14 cellular contexts compared by ENCODE assay signal in the genomic region with DNA sequence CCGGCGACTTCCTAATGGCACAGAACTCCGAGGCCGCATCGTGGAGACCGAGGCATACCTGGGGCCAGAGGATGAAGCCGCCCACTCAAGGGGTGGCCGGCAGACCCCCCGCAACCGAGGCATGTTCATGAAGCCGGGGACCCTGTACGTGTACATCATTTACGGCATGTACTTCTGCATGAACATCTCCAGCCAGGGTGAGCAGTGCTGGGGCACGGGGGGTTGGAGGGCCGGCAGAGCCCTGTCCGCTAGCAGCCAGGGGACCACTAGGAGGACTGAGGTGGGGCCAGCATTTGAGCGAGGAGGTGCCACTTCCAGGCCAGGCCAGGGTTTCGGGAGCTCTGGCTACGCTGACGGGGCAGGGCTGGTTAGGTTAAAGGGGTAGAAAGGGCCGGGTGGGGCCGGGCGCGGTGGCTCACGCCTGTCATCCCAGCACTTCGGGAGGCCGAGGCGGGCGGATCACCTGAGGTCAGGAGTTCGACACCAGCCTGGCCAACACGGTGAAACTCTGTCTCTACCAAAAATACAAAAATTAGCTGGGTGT. TPM values are rescaled to one million over a fixed set of nuclear protein-coding genes. Genes with fewer than 3 reads are reported as not detected.
DNase-seq lines count a peak whose midpoint lies in the region; ATAC-seq and TF ChIP-seq lines count a peak whose summit lies in the region.
"Had no signal": no experiment of that assay in that cellular context is flagged by ENCODE, and none has a peak within 500 bp of the region (broad histone marks: within the 10 kb centered on the region; RNA-seq: fewer than 3 reads in every experiment).

No MANE protein-coding gene starts in this region.

- no peak overlapping the region for H3K4me3 ChIP-seq in CD8-positive, alpha-beta T cell (ENCODE audit: low read depth, low read length)
- no peak overlapping the region for H3K4me3 ChIP-seq in adrenal gland
- H3K4me3 ChIP-seq in WERI-Rb-1 (ENCODE audit: low read depth, low read length) = no peak overlapping the region
- H3K4me3 ChIP-seq: esophagus squamous epithelium, GM23248 had no signal

- H3K4me3 Mint-ChIP-seq in CD8-positive, alpha-beta T cell = no peak overlapping the region
- H3K4me3 Mint-ChIP-seq in HFFc6 (no peak overlapping the region), chondrocyte (ENCODE audit: unreplicated experiment) (no peak overlapping the region)
- H3K4me3 Mint-ChIP-seq in stimulated activated effector memory CD8-positive, alpha-beta T cell treated with anti-CD3 and anti-CD28 coated beads, Interleukin-12 subunit alpha, Interleukin-12 subunit beta, amount 100 ng/mL, for 72 hours = peak overlapping the region; percentile 48

- H3K36me3 Mint-ChIP-seq in CD8-positive, alpha-beta T cell = peaks cover 26% of the 10 kb centered on the region
- H3K36me3 Mint-ChIP-seq in HFFc6 (ENCODE audit: low read depth) = peaks cover 7% of the 10 kb centered on the region
- H3K36me3 Mint-ChIP-seq in chondrocyte (ENCODE audit: low read depth) = peaks cover 10% of the 10 kb centered on the region
- peaks cover 74% of the 10 kb centered on the region for H3K36me3 Mint-ChIP-seq in stimulated activated effector memory CD8-positive, alpha-beta T cell treated with anti-CD3 and anti-CD28 coated beads, Interleukin-12 subunit alpha, Interleukin-12 subunit beta, amount 100 ng/mL, for 72 hours

- intact Hi-C loops in CD8-positive, alpha-beta T cell (cut with DNase I, micrococcal nuclease) = no loop called here
- intact Hi-C loops in adrenal gland (cut with DNase I) = no loop called here

- H3K27ac ChIP-seq in CD8-positive, alpha-beta T cell (ENCODE audit: low read depth, low read length) = no peak overlapping the region
- H3K27ac ChIP-seq in adrenal gland (peak overlapping the region in 1 of 5 donors; percentile 8), WERI-Rb-1 (no peak overlapping the region)

- peaks cover 36% of the 10 kb centered on the region for H3K4me1 Mint-ChIP-seq in CD8-positive, alpha-beta T cell (ENCODE audit: low read depth)
- H3K4me1 Mint-ChIP-seq in HFFc6 (ENCODE audit: low read depth) (peaks cover 39% of the 10 kb centered on the region), chondrocyte (ENCODE audit: low read depth) (peaks cover 48% of the 10 kb centered on the region)
- H3K4me1 Mint-ChIP-seq in stimulated activated effector memory CD8-positive, alpha-beta T cell treated with anti-CD3 and anti-CD28 coated beads, Interleukin-12 subunit alpha, Interleukin-12 subunit beta, amount 100 ng/mL, for 72 hours = peaks cover 51% of the 10 kb centered on the region

- no peaks in the 10 kb centered on the region for H3K9me3 ChIP-seq in CD8-positive, alpha-beta T cell (ENCODE audit: low read length)
- H3K9me3 ChIP-seq in adrenal gland (replicated peaks in 1 of 3) = no peaks in the 10 kb centered on the region
- no peaks in the 10 kb centered on the region for H3K9me3 ChIP-seq in WERI-Rb-1 (ENCODE audit: severe bottlenecking)
- H3K9me3 ChIP-seq: esophagus squamous epithelium had no signal

- peaks cover 9% of the 10 kb centered on the region for H3K36me3 ChIP-seq in CD8-positive, alpha-beta T cell (ENCODE audit: insufficient read depth, low read length)
- peaks cover 0 to 45% of the 10 kb centered on the region in 2 donors for H3K36me3 ChIP-seq in adrenal gland (replicated peaks in 1 of 2)
- peaks cover 34% of the 10 kb centered on the region for H3K36me3 ChIP-seq in WERI-Rb-1

- H3K27me3 ChIP-seq in CD8-positive, alpha-beta T cell (ENCODE audit: insufficient read depth, low read length) = no peaks in the 10 kb centered on the region
- no peaks in the 10 kb centered on the region for H3K27me3 ChIP-seq in adrenal gland
- H3K27me3 ChIP-seq in WERI-Rb-1 (ENCODE audit: insufficient read depth, low read depth, severe bottlenecking) = no peaks in the 10 kb centered on the region
- H3K27me3 ChIP-seq: esophagus squamous epithelium had no signal

- POLR2A ChIA-PET in CD8-positive, alpha-beta T cell (lab: Charles Lee) = no interaction called here

- no peak for TF ChIP-seq CTCF in CD8-positive, alpha-beta T cell (IDR thresholded peaks at IDR 0.05)
- TF ChIP-seq CTCF in HFFc6 (IDR thresholded peaks at IDR 0.05) = no peak
- no peak for TF ChIP-seq CTCF in chondrocyte (IDR thresholded peaks at IDR 0.05)
- TF ChIP-seq CTCF in adrenal gland (IDR thresholded peaks at IDR 0.05) = no peak
- TF ChIP-seq CTCF in WERI-Rb-1 (IDR thresholded peaks at IDR 0.05; ENCODE audit: low read depth, low read length) = no peak

- WGBS in adrenal gland, 4 donors = 94 to 95% (median 95%) methylated on average over 23 to 31 of the region's 31 CpGs

- H3K27me3 Mint-ChIP-seq in CD8-positive, alpha-beta T cell (ENCODE audit: low read depth) = no peaks in the 10 kb centered on the region
- H3K27me3 Mint-ChIP-seq in HFFc6 (ENCODE audit: insufficient read depth) = peaks cover 9% of the 10 kb centered on the region
- no peaks in the 10 kb centered on the region for H3K27me3 Mint-ChIP-seq in chondrocyte (ENCODE audit: low read depth)
- H3K27me3 Mint-ChIP-seq: T-cell had no signal

- ATAC-seq in CD8-positive, alpha-beta T cell = no peak
- no peak for ATAC-seq in stimulated activated effector memory CD8-positive, alpha-beta T cell treated with anti-CD3 and anti-CD28 coated beads, Interleukin-12 subunit alpha, Interleukin-12 subunit beta, amount 100 ng/mL, for 72 hours

- peak overlapping the region; percentile 82 for H3K27ac Mint-ChIP-seq in CD8-positive, alpha-beta T cell
- H3K27ac Mint-ChIP-seq in HFFc6 (peak overlapping the region; percentile 48; the same call in 1 of the 2 replicates), chondrocyte (ENCODE audit: unreplicated experiment) (peak overlapping the region; percentile 98)
- H3K27ac Mint-ChIP-seq in stimulated activated effector memory CD8-positive, alpha-beta T cell treated with anti-CD3 and anti-CD28 coated beads, Interleukin-12 subunit alpha, Interleukin-12 subunit beta, amount 100 ng/mL, for 72 hours = peak overlapping the region; percentile 88

- H3K4me1 ChIP-seq in CD8-positive, alpha-beta T cell (ENCODE audit: insufficient read depth, low read length) = peaks cover 31% of the 10 kb centered on the region
- H3K4me1 ChIP-seq in adrenal gland (replicated peaks in 1 of 2) = peaks cover 22 to 36% of the 10 kb centered on the region in 2 donors

- H3K9me3 Mint-ChIP-seq in CD8-positive, alpha-beta T cell = no peaks in the 10 kb centered on the region
- H3K9me3 Mint-ChIP-seq in HFFc6 = no peaks in the 10 kb centered on the region
- no peaks in the 10 kb centered on the region for H3K9me3 Mint-ChIP-seq in chondrocyte (ENCODE audit: low read depth)
- H3K9me3 Mint-ChIP-seq in stimulated activated effector memory CD8-positive, alpha-beta T cell treated with anti-CD3 and anti-CD28 coated beads, Interleukin-12 subunit alpha, Interleukin-12 subunit beta, amount 100 ng/mL, for 72 hours = no peaks in the 10 kb centered on the region
- H3K9me3 Mint-ChIP-seq: T-cell had no signal

- TF ChIP-seq POLR2A in adrenal gland (IDR thresholded peaks at IDR 0.05) = no peak

- CTCF ChIA-PET in CD8-positive, alpha-beta T cell (lab: Charles Lee) = interaction anchor here (1.3 to 4.8 kb wide), 3 partner anchors 14 to 18 kb away, joined by 5 to 30 read pairs (median 22); no protein-coding TSS in a partner anchor

- DNase-seq in CD8-positive, alpha-beta T cell = no peak
- DNase-seq in HFFc6 (no peak), chondrocyte (ENCODE audit: low spot score) (no peak), adrenal gland (no peak), WERI-Rb-1 (no peak), NCI-H2107 treated with DMSO at 0.1 percent for 48 hours (lab: John Stamatoyannopoulos, UW; ENCODE audit: unreplicated experiment) (no peak)
- DNase-seq in stimulated activated effector memory CD8-positive, alpha-beta T cell treated with anti-CD3 and anti-CD28 coated beads, Interleukin-12 subunit alpha, Interleukin-12 subunit beta, amount 100 ng/mL, for 72 hours (ENCODE audit: low spot score in 2 of 2) = no peak
- DNase-seq: amygdala; effector memory CD4-positive, alpha-beta T cell; esophagus squamous epithelium; NCI-H2171 treated with DMSO at 0.1 percent for 48 hours; SHP77 treated with DMSO at 0.1 percent for 48 hours; T-cell had no signal

RNA-seq across cellular contexts. Expression of a gene that starts 5.1 kb away (rescaled TPM):
- 10 to 100 TPM; 12.3 to 13.0 TPM for total RNA-seq in CD8-positive, alpha-beta T cell
- total RNA-seq in HFFc6 (2021; fragmentation: NEBNext Ultra II Directional; extraction: Animal tissue kit (Norgen Biotek cat#: 25700)) = 100 to 1,000 TPM in 2 of 6 experiments, 10 to 100 TPM in 4; 92.3 to 104 (median 96.9) TPM
- total RNA-seq in chondrocyte (52.6 to 65.4 TPM (median 61.1 TPM) in 3 replicates), adrenal gland (100 to 1,000 TPM in 4 of 8 donors, 10 to 100 TPM in 4; 60.9 to 207 (median 91.3) TPM)
- polyA plus RNA-seq in adrenal gland = 100 to 1,000 TPM in 2 of 3 donors, 1 to 10 TPM in 1; 5.0 to 148 (median 129) TPM

RNA-seq across cellular contexts. Expression of a gene that starts 10.7 kb away (rescaled TPM):
- under 1 TPM; 0.22 to 0.92 TPM for total RNA-seq in CD8-positive, alpha-beta T cell
- 10 to 100 TPM; 54.9 to 65.8 (median 60.0) TPM for total RNA-seq in HFFc6 (2021; fragmentation: NEBNext Ultra II Directional; extraction: Animal tissue kit (Norgen Biotek cat#: 25700))
- total RNA-seq in chondrocyte (52.4 to 55.5 TPM (median 52.7 TPM) in 3 replicates), adrenal gland (10 to 100 TPM in 1 of 8 donors, 1 to 10 TPM in 7; 3.7 to 10.2 (median 7.6) TPM)
- 10 to 100 TPM in 2 of 3 donors, 1 to 10 TPM in 1; 2.3 to 55.7 (median 47.1) TPM for polyA plus RNA-seq in adrenal gland

RNA-seq across cellular contexts. Expression of a gene that starts 29.5 kb away (rescaled TPM):
- 1 to 10 TPM; 4.9 to 5.4 TPM for total RNA-seq in CD8-positive, alpha-beta T cell
- total RNA-seq in HFFc6 (2021; fragmentation: NEBNext Ultra II Directional; extraction: Animal tissue kit (Norgen Biotek cat#: 25700)) = 10 to 100 TPM; 40.3 to 53.1 (median 44.0) TPM
- total RNA-seq in chondrocyte (27.7 to 40.5 TPM (median 28.0 TPM) in 3 replicates), adrenal gland (10 to 100 TPM; 22.6 to 35.5 (median 27.9) TPM)
- polyA plus RNA-seq in adrenal gland = 10 to 100 TPM; 35.3 to 51.1 (median 40.2) TPM

RNA-seq across cellular contexts. Expression of a gene that starts 29.7 kb away (rescaled TPM):
- total RNA-seq in CD8-positive, alpha-beta T cell = 1 to 10 TPM; 4.6 to 5.5 TPM
- total RNA-seq in HFFc6 (2021; fragmentation: NEBNext Ultra II Directional; extraction: Animal tissue kit (Norgen Biotek cat#: 25700)) = 10 to 100 TPM; 18.9 to 24.7 (median 19.8) TPM
- 7.3 to 11.3 TPM (median 7.5 TPM) in 3 replicates for total RNA-seq in chondrocyte
- 10 to 100 TPM in 4 of 8 donors, 1 to 10 TPM in 4; 3.6 to 21.4 (median 9.0) TPM for total RNA-seq in adrenal gland
- polyA plus RNA-seq in adrenal gland = 10 to 100 TPM in 1 of 3 donors, 1 to 10 TPM in 2; 6.1 to 15.1 (median 8.4) TPM

RNA-seq across cellular contexts. Expression of a gene that starts 55.3 kb away (rescaled TPM):
- 10 to 100 TPM; 21.5 to 24.5 TPM for total RNA-seq in CD8-positive, alpha-beta T cell
- total RNA-seq in HFFc6 (2021; fragmentation: NEBNext Ultra II Directional; extraction: Animal tissue kit (Norgen Biotek cat#: 25700)) = 10 to 100 TPM; 33.9 to 40.9 (median 37.1) TPM
- total RNA-seq in chondrocyte (32.0 to 39.6 TPM (median 35.4 TPM) in 3 replicates), adrenal gland (10 to 100 TPM; 16.6 to 46.2 (median 34.0) TPM)
- polyA plus RNA-seq in adrenal gland = 10 to 100 TPM; 22.3 to 45.8 (median 29.1) TPM

Comparison
In these comparisons a context has a peak if more than half of its experiments do, and no peak if none do; other contexts are left out.
1. H3K27ac Mint-ChIP-seq: peak in every context shown above with its lines; median percentile 98 in chondrocyte; 88 in stimulated activated effector memory CD8-positive, alpha-beta T cell treated with anti-CD3 and anti-CD28 coated beads, Interleukin-12 subunit alpha, Interleukin-12 subunit beta, amount 100 ng/mL, for 72 hours; 82 in CD8-positive, alpha-beta T cell; 48 in HFFc6.